1 cellular context compared by ENCODE assay signal in genomic region chr12:132313182-132313581, GRCh38.
TF ChIP-seq lines count a peak whose summit lies in the region.

No MANE protein-coding gene starts in this region.

TF ChIP-seq in IMR-90, 13 proteins besides CTCF, POLR2A, EP300 and RAD21 (continued from another document):
- TF ChIP-seq ELK1 (IDR thresholded peaks at IDR 0.05; ENCODE audit: borderline replicate concordance, low read depth, low read length) (no peak), USF2 (IDR thresholded peaks at IDR 0.05; ENCODE audit: low read depth, low read length) (no peak), RCOR1 (IDR thresholded peaks at IDR 0.05; ENCODE audit: insufficient replicate concordance, low read length) (no peak), RFX5 (IDR thresholded peaks at IDR 0.05; ENCODE audit: low read depth, low read length) (no peak), MAFK (IDR thresholded peaks at IDR 0.05; ENCODE audit: low read depth, low read length) (no peak), MAZ (IDR thresholded peaks at IDR 0.05; ENCODE audit: borderline replicate concordance, low read depth, low read length) (no peak)
